10 cellular contexts compared by ENCODE assay signal in the genomic region with DNA sequence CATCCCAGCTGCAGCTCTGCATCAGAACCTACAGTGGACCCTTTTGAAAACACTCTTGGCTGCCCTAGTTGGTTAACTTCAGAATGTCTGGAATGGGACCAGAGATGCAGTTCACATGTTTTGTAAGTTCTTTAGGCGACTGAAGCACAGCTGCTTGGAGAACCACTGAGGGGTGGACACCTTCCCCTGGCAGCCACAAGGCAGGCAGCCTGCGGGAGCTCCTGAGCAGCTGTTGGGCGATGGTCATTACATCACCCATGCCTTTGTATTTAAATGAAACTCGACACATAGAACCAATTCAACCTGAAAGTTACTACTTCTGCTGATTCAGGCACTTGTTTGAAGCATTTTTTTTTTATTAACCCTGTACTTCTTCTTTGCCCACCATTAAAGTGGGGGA.
"Had no signal": no experiment of that assay in that cellular context is flagged by ENCODE, and none has a peak within 500 bp of the region (broad histone marks: within the 10 kb centered on the region; RNA-seq: fewer than 3 reads in every experiment).

No MANE protein-coding gene starts in this region.

- DNase-seq: activated gamma-delta T cell treated with Interleukin-2 at 50 U/mL for 16 hours; activated naive CD8-positive, alpha-beta T cell treated with anti-CD3 and anti-CD28 coated beads, Interleukin-2, amount 10 ng/mL, durations not matched to agents 7 days and 5 days; activated T-cell treated with anti-CD3 and anti-CD28 coated beads, Interleukin-2, amount 50 U/mL, for 48 hours; aorta; esophagus squamous epithelium; foreskin fibroblast; T-helper 17 cell; thyroid gland had no signal

- H3K9me3 ChIP-seq: esophagus squamous epithelium, right atrium auricular region, thyroid gland had no signal

- H3K4me3 ChIP-seq: esophagus squamous epithelium, right atrium auricular region, smooth muscle cell, thyroid gland had no signal

- H3K27ac ChIP-seq: esophagus squamous epithelium, right atrium auricular region, thyroid gland had no signal

- H3K4me2 ChIP-seq: smooth muscle cell had no signal

- H3K27me3 ChIP-seq: esophagus squamous epithelium, right atrium auricular region, thyroid gland had no signal

- H3K36me3 ChIP-seq: esophagus squamous epithelium, right atrium auricular region, thyroid gland had no signal
